In genomic region chr17:49910858-49911204, GRCh38 we compare ENCODE assay signal across 13 cellular contexts. TPM values are rescaled to one million over a fixed set of nuclear protein-coding genes. Genes with fewer than 3 reads are reported as not detected.
A peak's percentile ranks its signal among the peaks of the same experiment; 100 is the strongest.
DNase-seq lines count a peak whose midpoint lies in the region; ATAC-seq, FAIRE-seq and TF ChIP-seq lines count a peak whose summit lies in the region.
"Had no signal": no experiment of that assay in that cellular context is flagged by ENCODE, and none has a peak within 500 bp of the region (broad histone marks: within the 10 kb centered on the region; RNA-seq: fewer than 3 reads in every experiment).

No MANE protein-coding gene starts in this region.

- no peak for ATAC-seq in gastroesophageal sphincter

- TF ChIP-seq POLR2A in H1 (IDR thresholded peaks at IDR 0.05; ENCODE audit: control extremely low read depth in 1 of 2, low read depth in 2 of 2, low read length in 2 of 2) (no peak), gastroesophageal sphincter (IDR thresholded peaks at IDR 0.05) (no peak)

- no peak overlapping the region for H2AK5ac ChIP-seq in H1 (ENCODE audit: low read depth, low read length)

- TF ChIP-seq RAD21 in H1 (IDR thresholded peaks at IDR 0.05 in 1 of 2, conservative IDR thresholded peaks at IDR 0.05 in 1 of 2; ENCODE audit: low read depth in 2 of 2, low read length in 2 of 2): no peak
- TF ChIP-seq RAD21 in neural cell (conservative IDR thresholded peaks at IDR 0.05): no peak

- H3K4me2 ChIP-seq in H1 (ENCODE audit: insufficient read depth in 1 of 2, low read depth in 2 of 2, low read length in 2 of 2): peak overlapping the region; percentile 56 to 88
- no peak overlapping the region for H3K4me2 ChIP-seq in neural cell (ENCODE audit: low read length)

- no peaks in the 10 kb centered on the region for H3K79me2 ChIP-seq in H1 (ENCODE audit: control insufficient read depth in 1 of 2, insufficient read depth in 2 of 2, low read length in 2 of 2)
- H3K79me2 ChIP-seq in neural cell (replicated peaks; ENCODE audit: insufficient read depth, low read length): no peaks in the 10 kb centered on the region

- no peak overlapping the region for H3K4me3 ChIP-seq in CD4-positive, alpha-beta memory T cell (ENCODE audit: low read length in 2 of 2)
- H3K4me3 ChIP-seq in HUES48 (ENCODE audit: low read depth, low read length) (peak overlapping the region; percentile 67), H1 (ENCODE audit: extremely low read depth in 1 of 4, insufficient read depth in 2 of 4, low read depth in 3 of 4, low read length in 4 of 4) (peak overlapping the region; percentile 42 to 69 (median 60); a peak in 7 of 8 replicates), neural cell (ENCODE audit: low read length) (peak overlapping the region; percentile 56), gastroesophageal sphincter (no peak overlapping the region), brain microvascular endothelial cell (ENCODE audit: low read depth, low read length) (no peak overlapping the region)
- H3K4me3 ChIP-seq: colonic mucosa had no signal

- no peak for FAIRE-seq in H1 (lab: Jason Lieb, UNC)
- FAIRE-seq: TTC549 had no signal

- TF ChIP-seq EP300 in H1 (IDR thresholded peaks at IDR 0.05; ENCODE audit: borderline replicate concordance in 1 of 2, low read depth in 2 of 2, low read length in 2 of 2): no peak
- TF ChIP-seq EP300 in neural cell (conservative IDR thresholded peaks at IDR 0.05; ENCODE audit: poor library complexity, severe bottlenecking): no peak
- no peak for TF ChIP-seq EP300 in gastroesophageal sphincter (IDR thresholded peaks at IDR 0.05)

- H3K27ac Mint-ChIP-seq in CD4-positive, alpha-beta memory T cell: no peak overlapping the region
- H3K27ac Mint-ChIP-seq: activated T-helper 1 cell treated with anti-CD3 and anti-CD28 coated beads, Interleukin-12 subunit alpha, Interleukin-12 subunit beta, Interleukin-2, Interleukin-4 antibody, amounts not matched to agents 30 ng/mL and 10 ng/mL and 1 ng/mL, durations not matched to agents 14 hours and 24 hours and 36 hours had no signal

- intact Hi-C loops in CD4-positive, alpha-beta memory T cell (cut with micrococcal nuclease): no loop called here

- peaks cover 2 to 10% (median 7%) of the 10 kb centered on the region in 4 donors for H3K4me1 Mint-ChIP-seq in CD4-positive, alpha-beta memory T cell

- CTCF ChIA-PET in CD4-positive, alpha-beta memory T cell (lab: Charles Lee; ENCODE audit: partially characterized antibody): no interaction called here
- CTCF ChIA-PET in H1 (lab: Charles Lee; ENCODE audit: partially characterized antibody): interaction anchor here (1.0 to 10.0 kb wide), 18 partner anchors 9 to 192 kb away, joined by 3 to 156 read pairs (median 7); partner anchors contain the start of gene DLX3

- TF ChIP-seq CTCF in H1 (IDR thresholded peaks at IDR 0.05; ENCODE audit: control extremely low read depth in 1 of 3, insufficient read depth in 1 of 3, low read depth in 1 of 3, low read length in 3 of 3) (no peak), neural cell (IDR thresholded peaks at IDR 0.05; ENCODE audit: poor library complexity, severe bottlenecking) (no peak), gastroesophageal sphincter (IDR thresholded peaks at IDR 0.05) (no peak), brain microvascular endothelial cell (IDR thresholded peaks at IDR 0.05; ENCODE audit: low read depth, low read length, missing control alignments) (no peak)

- H2BK5ac ChIP-seq in H1 (ENCODE audit: low read depth, low read length): no peak overlapping the region

- no peak overlapping the region for H2BK20ac ChIP-seq in H1 (ENCODE audit: low read length)

- H2BK12ac ChIP-seq in H1 (ENCODE audit: low read depth, low read length): no peak overlapping the region

- H3K9me3 Mint-ChIP-seq in CD4-positive, alpha-beta memory T cell: peaks cover 0 to 2% (median 0%) of the 10 kb centered on the region in 8 donors
- H3K9me3 Mint-ChIP-seq: activated T-helper 1 cell treated with anti-CD3 and anti-CD28 coated beads, Interleukin-12 subunit alpha, Interleukin-12 subunit beta, Interleukin-2, Interleukin-4 antibody, amounts not matched to agents 30 ng/mL and 10 ng/mL and 1 ng/mL, durations not matched to agents 14 hours and 24 hours and 36 hours had no signal

- H4K5ac ChIP-seq in H1 (ENCODE audit: insufficient read length, low read depth, low read length): no peak overlapping the region

- in situ Hi-C loops in brain microvascular endothelial cell (cut with HindIII; ENCODE audit: low pct_ligation_motif_present, low sequenced_read_pairs): no loop called here

- H3K27me3 Mint-ChIP-seq in CD4-positive, alpha-beta memory T cell: peaks cover 52 to 68% of the 10 kb centered on the region in 2 donors

- peak overlapping the region in 5 of 8 donors; percentile 28 to 71 (median 67) for H3K4me3 Mint-ChIP-seq in CD4-positive, alpha-beta memory T cell
- H3K4me3 Mint-ChIP-seq: activated T-helper 1 cell treated with anti-CD3 and anti-CD28 coated beads, Interleukin-12 subunit alpha, Interleukin-12 subunit beta, Interleukin-2, Interleukin-4 antibody, amounts not matched to agents 30 ng/mL and 10 ng/mL and 1 ng/mL, durations not matched to agents 14 hours and 24 hours and 36 hours had no signal

- no peaks in the 10 kb centered on the region for H3K36me3 Mint-ChIP-seq in CD4-positive, alpha-beta memory T cell

- peaks cover 27% of the 10 kb centered on the region for H3K27me3 ChIP-seq in CD4-positive, alpha-beta memory T cell (ENCODE audit: insufficient read depth, low read length)
- H3K27me3 ChIP-seq in HUES48 (ENCODE audit: control insufficient read depth, insufficient read depth, low read length): peaks cover 85% of the 10 kb centered on the region
- H3K27me3 ChIP-seq in H1 (replicated peaks in 1 of 4; ENCODE audit: control insufficient read depth in 3 of 4, extremely low read depth in 1 of 4, insufficient read depth in 3 of 4, low read length in 3 of 4): peaks cover 12 to 74% (median 67%) of the 10 kb centered on the region in 4 experiments
- H3K27me3 ChIP-seq in neural cell (ENCODE audit: insufficient read depth, low read depth, low read length): peaks cover 34% of the 10 kb centered on the region
- H3K27me3 ChIP-seq in gastroesophageal sphincter: peaks cover 98% of the 10 kb centered on the region
- peaks cover 60% of the 10 kb centered on the region for H3K27me3 ChIP-seq in brain microvascular endothelial cell (replicated peaks)

- H2BK120ac ChIP-seq in H1 (replicated peaks; ENCODE audit: low read depth, low read length): no peak overlapping the region

- no peaks in the 10 kb centered on the region for H3K9me3 ChIP-seq in CD4-positive, alpha-beta memory T cell (ENCODE audit: control insufficient read depth in 1 of 2, low read length in 2 of 2)
- H3K9me3 ChIP-seq in HUES48 (ENCODE audit: control insufficient read depth, insufficient read depth, low read length) (no peaks in the 10 kb centered on the region), H1 (ENCODE audit: insufficient read depth in 2 of 2, low read depth in 1 of 2, low read length in 1 of 2) (no peaks in the 10 kb centered on the region), neural cell (ENCODE audit: low read length) (no peaks in the 10 kb centered on the region), gastroesophageal sphincter (no peaks in the 10 kb centered on the region)
- H3K9me3 ChIP-seq: colonic mucosa had no signal

- H3K18ac ChIP-seq in H1 (ENCODE audit: extremely low read depth, low read length): no peak overlapping the region; the same call in 1 of the 2 replicates

- H3K36me3 ChIP-seq in CD4-positive, alpha-beta memory T cell (ENCODE audit: insufficient read depth, low read length): no peaks in the 10 kb centered on the region
- no peaks in the 10 kb centered on the region for H3K36me3 ChIP-seq in HUES48 (ENCODE audit: control insufficient read depth, insufficient read depth, low read length)
- H3K36me3 ChIP-seq in H1 (ENCODE audit: control insufficient read depth in 2 of 4, insufficient read depth in 4 of 4, low read length in 3 of 4): no peaks in the 10 kb centered on the region
- H3K36me3 ChIP-seq in neural cell (ENCODE audit: insufficient read depth, low read length): no peaks in the 10 kb centered on the region
- H3K36me3 ChIP-seq in gastroesophageal sphincter: no peaks in the 10 kb centered on the region
- no peaks in the 10 kb centered on the region for H3K36me3 ChIP-seq in brain microvascular endothelial cell (replicated peaks)
- H3K36me3 ChIP-seq: colonic mucosa had no signal

- H3K23me2 ChIP-seq in H1 (ENCODE audit: low read depth, low read length): peaks cover 2% of the 10 kb centered on the region; the same call in 1 of the 2 replicates

- H4K20me1 ChIP-seq in H1 (replicated peaks in 1 of 2; ENCODE audit: control insufficient read depth in 1 of 2, insufficient read depth in 2 of 2, low read length in 2 of 2): peaks cover 0 to 4% of the 10 kb centered on the region in 2 experiments
- H4K20me1 ChIP-seq in neural cell (ENCODE audit: insufficient read depth): no peaks in the 10 kb centered on the region

- 48% methylated on average over 7 of the region's 7 CpGs; no CpG with 5 or more reads in 1 of the 2 experiments for WGBS in H1 (ENCODE audit: extremely low coverage in 1 of 2, insufficient coverage in 1 of 2, insufficient read length in 1 of 2, insufficient replicate concordance in 2 of 2, low coverage in 1 of 2, low lambda C conversion rate in 2 of 2, missing lambda C conversion rate in 1 of 2), 2 experiments
- WGBS in gastroesophageal sphincter (ENCODE audit: low coverage in 1 of 2), 2 donors: 42 to 73% methylated on average over 4 to 7 of the region's 7 CpGs

- no peak for DNase-seq in CD4-positive, alpha-beta memory T cell
- DNase-seq in H1 (ENCODE audit: low read depth in 1 of 2, low spot score in 2 of 2): no peak
- no peak for DNase-seq in brain microvascular endothelial cell
- DNase-seq in SW480 (ENCODE audit: low spot score): no peak
- DNase-seq: colonic mucosa, NCI-H1436, NCI-H446 had no signal

- no peak overlapping the region for H3K9ac ChIP-seq in HUES48 (ENCODE audit: low read depth, low read length)
- no peak overlapping the region for H3K9ac ChIP-seq in H1 (replicated peaks in 1 of 4; ENCODE audit: extremely low read depth in 1 of 4, low read depth in 3 of 4, low read length in 3 of 4)
- H3K9ac ChIP-seq in neural cell (ENCODE audit: low read length): no peak overlapping the region

- H2AFZ ChIP-seq in H1 (ENCODE audit: low read length) (no peak overlapping the region), neural cell (ENCODE audit: low read depth, low read length) (no peak overlapping the region)

- H4K91ac ChIP-seq in H1 (replicated peaks; ENCODE audit: insufficient read length, low read length): no peak overlapping the region

- H3F3A ChIP-seq in neural cell (ENCODE audit: insufficient read depth, low read length, poor library complexity, severe bottlenecking): no peaks in the 10 kb centered on the region

- H3K9me2 ChIP-seq in neural cell (ENCODE audit: insufficient read depth, low read length): no peaks in the 10 kb centered on the region

- H3K56ac ChIP-seq in H1 (replicated peaks; ENCODE audit: insufficient read length, low read depth, low read length): no peak overlapping the region

- H3K4me1 ChIP-seq in CD4-positive, alpha-beta memory T cell (ENCODE audit: insufficient read depth, low read length): peaks cover 5% of the 10 kb centered on the region
- H3K4me1 ChIP-seq in HUES48 (ENCODE audit: control insufficient read depth, insufficient read depth, low read length): peaks cover 19% of the 10 kb centered on the region
- peaks cover 3 to 26% (median 18%) of the 10 kb centered on the region in 4 experiments for H3K4me1 ChIP-seq in H1 (replicated peaks in 1 of 4; ENCODE audit: control insufficient read depth in 3 of 4, insufficient read depth in 4 of 4, low read length in 3 of 4)
- peaks cover 0 to 8% (median 7%) of the 10 kb centered on the region in 3 donors for H3K4me1 ChIP-seq in gastroesophageal sphincter
- H3K4me1 ChIP-seq: colonic mucosa had no signal

- H3K23ac ChIP-seq in H1 (ENCODE audit: insufficient read length): no peak overlapping the region

- H3K27ac ChIP-seq in CD4-positive, alpha-beta memory T cell (ENCODE audit: low read depth, low read length): no peak overlapping the region
- H3K27ac ChIP-seq in HUES48 (ENCODE audit: low read depth, low read length) (no peak overlapping the region), H1 (ENCODE audit: low read depth, low read length) (no peak overlapping the region), neural cell (ENCODE audit: low read length) (no peak overlapping the region), gastroesophageal sphincter (no peak overlapping the region), brain microvascular endothelial cell (no peak overlapping the region)
- H3K27ac ChIP-seq: colonic mucosa, epithelial cell of prostate had no signal

- H4K8ac ChIP-seq in H1 (ENCODE audit: extremely low read depth, insufficient read depth, low read length): no peak overlapping the region

- no peaks in the 10 kb centered on the region for H3K79me1 ChIP-seq in H1 (ENCODE audit: low read depth, low read length)

- no peak overlapping the region for H2BK15ac ChIP-seq in H1 (ENCODE audit: low read length)

- H3K4ac ChIP-seq in H1 (replicated peaks; ENCODE audit: insufficient read length, low read depth, low read length): no peak overlapping the region

- POLR2A ChIA-PET in CD4-positive, alpha-beta memory T cell (lab: Charles Lee; ENCODE audit: partially characterized antibody): no interaction called here
- POLR2A ChIA-PET in H1 (lab: Charles Lee; ENCODE audit: partially characterized antibody): interaction anchor here (1.0 to 4.2 kb wide), 10 partner anchors 10 to 83 kb away, joined by 3 to 14 read pairs (median 4); partner anchors contain the start of gene DLX3

- no peak overlapping the region for H3K14ac ChIP-seq in H1 (ENCODE audit: insufficient read length)

RNA-seq across cellular contexts. Expression of gene DLX4, which starts 58.2 kb away (rescaled TPM):
- 1 to 10 TPM in 1 of 2 experiments, under 1 TPM in 1; 0.70 to 1.2 TPM for total RNA-seq in CD4-positive, alpha-beta memory T cell
- under 1 TPM; 0.22 to 0.33 TPM for polyA plus RNA-seq in CD4-positive, alpha-beta memory T cell
- total RNA-seq in H1 (2021; fragmentation: NEBNext Ultra II Directional; extraction: Animal tissue kit (Norgen Biotek cat#: 25700)): 0.80 and 0.88 TPM in 2 replicates
- polyA plus RNA-seq in H1 (2011; rRNA removed): 0.67 and 1.5 TPM in 2 replicates
- 0.94 TPM for polyA plus RNA-seq in H1 (2011; cell fraction: cytosol; rRNA removed)
- polyA plus RNA-seq in H1 (2011; cell fraction: nucleus; rRNA removed): 5.0 TPM
- 0.64 to 1.2 TPM (median 0.93 TPM) in 4 replicates for polyA plus RNA-seq in H1 (2012, experiment 1 of 2)
- 0.84 TPM for polyA plus RNA-seq in H1 (2012, experiment 2 of 2)
- polyA plus RNA-seq in H1 (2013, experiment 1 of 2): 0.97 TPM
- polyA plus RNA-seq in H1 (2013, experiment 2 of 2): 0.87 TPM
- polyA minus RNA-seq in H1 (2011; rRNA and poly(A)+ RNA removed): 0.39 and 0.73 TPM in 2 replicates
- polyA minus RNA-seq in H1 (2011; cell fraction: cytosol; rRNA and poly(A)+ RNA removed): 0.88 TPM
- 2.2 TPM for polyA minus RNA-seq in H1 (2011; cell fraction: nucleus; rRNA and poly(A)+ RNA removed)
- not detected in 2 replicates for polyA plus RNA-seq in neural cell
- polyA minus RNA-seq in neural cell: not detected in 2 replicates
- total RNA-seq in gastroesophageal sphincter: under 1 TPM in 1 of 4 donors, not detected in 3; 0.35 TPM
- total RNA-seq: activated T-helper 1 cell treated with anti-CD3 and anti-CD28 coated beads, Interleukin-12 subunit alpha, Interleukin-12 subunit beta, Interleukin-2, Interleukin-4 antibody, amounts not matched to agents 30 ng/mL and 10 ng/mL and 1 ng/mL, durations not matched to agents 14 hours and 24 hours and 36 hours had no signal

Comparison
In these comparisons a context has a peak if more than half of its experiments do, and no peak if none do; other contexts are left out.
1. H3K4me3 ChIP-seq: peak in HUES48 (single experiment), H1 (4 of 4) and neural cell (single experiment); none in CD4-positive, alpha-beta memory T cell (0 of 2), gastroesophageal sphincter (0 of 2) and brain microvascular endothelial cell (single experiment).